ENCODE assay signal across 8 cellular contexts in genomic region chr10:49941447-49942338, GRCh38. TPM values are rescaled to one million over a fixed set of nuclear protein-coding genes. Genes with fewer than 3 reads are reported as not detected.
DNase-seq lines count a peak whose midpoint lies in the region; ATAC-seq and TF ChIP-seq lines count a peak whose summit lies in the region.
"Not testable (repeated sequence)": the region's sequence is repeated elsewhere in the genome, so short reads cannot be mapped to it uniquely, and the experiment has no call there.

PARG (minus strand) TSS chr10:49942027; CDS start chr10:49941725, 302 bp downstream.
TIMM23B (plus strand) TSS chr10:49942053; CDS start chr10:49942195, 142 bp downstream.

- H3K9me3 ChIP-seq in smooth muscle cell (replicated peaks; ENCODE audit: low read depth): not testable (repeated sequence)

- H3K79me2 ChIP-seq in smooth muscle cell (ENCODE audit: low read depth): peaks cover 63% of the 10 kb centered on the region

- H3K9ac ChIP-seq in smooth muscle cell (ENCODE audit: low read depth): peak within 1 kb of the TSS; percentile 87

- peak within 1 kb of the TSS; percentile 90 for H3K4me2 ChIP-seq in smooth muscle cell

- in situ Hi-C loops in GM18951 (cut with MboI; ENCODE audit: low sequenced_read_pairs, unreplicated experiment): not testable (repeated sequence)

- H3K9me3 Mint-ChIP-seq in immature natural killer cell: not testable (repeated sequence)

- peak; percentile 60 for TF ChIP-seq POLR2A in GM18951 (IDR thresholded peaks at IDR 0.05; ENCODE audit: extremely low read depth, insufficient read depth, insufficient read length)

- peak within 1 kb of the TSS; percentile 99 to 100 (median 99) for H3K4me3 Mint-ChIP-seq in immature natural killer cell

- H3K27me3 ChIP-seq in smooth muscle cell (ENCODE audit: low read depth): not testable (repeated sequence)

- peak within 1 kb of the TSS; percentile 81 for H2AFZ ChIP-seq in smooth muscle cell (ENCODE audit: low read depth)

- not testable (repeated sequence) for TF ChIP-seq CTCF in smooth muscle cell (IDR thresholded peaks at IDR 0.05; ENCODE audit: borderline replicate concordance, insufficient read depth, poor library complexity, severe bottlenecking)

- peaks cover 36 to 52% of the 10 kb centered on the region in 2 donors for H3K4me1 Mint-ChIP-seq in immature natural killer cell

- ATAC-seq in HG03139 (IDR thresholded peaks at IDR 0.05; ENCODE audit: unreplicated experiment): peak; percentile 62

- not testable (repeated sequence) for H3K36me3 ChIP-seq in smooth muscle cell (ENCODE audit: low read depth)

- not testable (repeated sequence) for H3K4me1 ChIP-seq in smooth muscle cell (ENCODE audit: low read depth)

- not testable (repeated sequence) for H4K20me1 ChIP-seq in smooth muscle cell (ENCODE audit: low read depth)

- H3K27ac ChIP-seq in caudate nucleus (ENCODE audit: low read depth, low read length): not testable (repeated sequence)
- peak within 1 kb of the TSS; percentile 67 for H3K27ac ChIP-seq in smooth muscle cell (ENCODE audit: low read depth)

- peak within 1 kb of the TSS; percentile 92 to 96 (median 94) for H3K27ac Mint-ChIP-seq in immature natural killer cell

- not testable (repeated sequence) for H3F3A ChIP-seq in smooth muscle cell (ENCODE audit: low read depth)

- H3K4me3 ChIP-seq in smooth muscle cell: peak within 1 kb of the TSS; percentile 69

- peak; percentile 53 for DNase-seq in AG08395 (ENCODE audit: low spot score)
- DNase-seq in NCI-H2227 treated with DMSO at 0.1 percent for 48 hours (lab: John Stamatoyannopoulos, UW): peak; percentile 38
- peak; percentile 79 for DNase-seq in activated CD4-positive, CD25-positive, alpha-beta regulatory T cell treated with anti-CD3 and anti-CD28 coated beads, Interleukin-2, amount 50 U/mL, for 16 hours (ENCODE audit: low read depth, low spot score)
- DNase-seq in caudate nucleus (lab: John Stamatoyannopoulos, UW): peak in 58 of 61 donors; percentile 11 to 86 (median 70)
- peak; percentile 82 to 83 (median 82) for DNase-seq in immature natural killer cell
- DNase-seq in smooth muscle cell (lab: John Stamatoyannopoulos, UW; ENCODE audit: unreplicated experiment): peak; percentile 30

- not testable (repeated sequence) for H3K27me3 Mint-ChIP-seq in immature natural killer cell (ENCODE audit: low read depth in 3 of 3)

- not testable (repeated sequence) for H3K36me3 Mint-ChIP-seq in immature natural killer cell

- 1% methylated on average over 76 of the region's 81 CpGs for WGBS in smooth muscle cell (ENCODE audit: low lambda C conversion rate)

RNA-seq across cellular contexts. Expression of gene PARG, which starts in this region (rescaled TPM):
- 10 to 100 TPM in 1 of 3 donors, 1 to 10 TPM in 2; 7.5 to 19.3 (median 9.1) TPM for polyA plus RNA-seq in immature natural killer cell
- 25.4 and 36.2 TPM in 2 replicates for total RNA-seq in smooth muscle cell
- 11.8 TPM in 2 replicates for polyA plus RNA-seq in smooth muscle cell

RNA-seq across cellular contexts. Expression of gene TIMM23B, which starts in this region (rescaled TPM):
- polyA plus RNA-seq in immature natural killer cell: 10 to 100 TPM; 13.3 to 16.5 (median 14.1) TPM
- total RNA-seq in smooth muscle cell: 9.1 and 13.7 TPM in 2 replicates
- 9.5 and 11.9 TPM in 2 replicates for polyA plus RNA-seq in smooth muscle cell

Comparison
In these comparisons a context has a peak if more than half of its experiments do, and no peak if none do; other contexts are left out.
1. DNase-seq: peak in every context shown above with its lines; median percentile 82 in immature natural killer cell; 79 in activated CD4-positive, CD25-positive, alpha-beta regulatory T cell treated with anti-CD3 and anti-CD28 coated beads, Interleukin-2, amount 50 U/mL, for 16 hours; 70 in caudate nucleus; 53 in AG08395; 38 in NCI-H2227 treated with DMSO at 0.1 percent for 48 hours; 30 in smooth muscle cell.